Comparison of ENCODE assay signal across 1 cellular context in the genomic region with DNA sequence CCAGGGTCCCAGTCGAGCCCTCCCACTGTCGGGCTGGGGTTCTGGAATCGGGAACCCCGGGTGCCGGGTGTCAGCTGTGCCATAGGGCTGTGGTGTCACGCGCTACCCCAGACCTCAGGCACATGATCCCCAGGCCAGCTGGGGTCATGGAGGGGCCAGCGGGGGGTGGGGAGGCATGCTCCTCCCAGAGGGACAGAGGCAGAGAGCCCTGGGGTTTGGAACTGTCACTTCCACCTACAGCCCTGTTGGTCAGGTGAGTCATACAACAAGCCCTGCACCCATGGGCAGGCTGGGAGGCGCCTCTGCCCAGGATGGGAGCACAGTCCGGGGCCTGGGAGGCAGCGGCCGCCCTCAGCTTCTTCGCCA.
TF ChIP-seq lines count a peak whose summit lies in the region.

No MANE protein-coding gene starts in this region.

TF ChIP-seq in H1, 55 proteins besides CTCF, POLR2A, EP300 and RAD21 (continued from another document):
- TF ChIP-seq SIX5 (IDR thresholded peaks at IDR 0.05; ENCODE audit: low read depth, low read length) = no peak
- no peak for TF ChIP-seq TAF7 (optimal IDR thresholded peaks at IDR 0.05; ENCODE audit: borderline replicate concordance, low read depth, low read length)
- TF ChIP-seq KDM5A (IDR thresholded peaks at IDR 0.05; ENCODE audit: low read length) = no peak
- TF ChIP-seq YY1 (IDR thresholded peaks at IDR 0.05; ENCODE audit: low read depth, low read length) = no peak
- no peak for TF ChIP-seq EZH2 (IDR thresholded peaks at IDR 0.05; ENCODE audit: low read depth, low read length, severe bottlenecking)
- TF ChIP-seq RBBP5 (IDR thresholded peaks at IDR 0.05; ENCODE audit: borderline replicate concordance, low read depth, low read length) = no peak
- TF ChIP-seq, protein P1, sequence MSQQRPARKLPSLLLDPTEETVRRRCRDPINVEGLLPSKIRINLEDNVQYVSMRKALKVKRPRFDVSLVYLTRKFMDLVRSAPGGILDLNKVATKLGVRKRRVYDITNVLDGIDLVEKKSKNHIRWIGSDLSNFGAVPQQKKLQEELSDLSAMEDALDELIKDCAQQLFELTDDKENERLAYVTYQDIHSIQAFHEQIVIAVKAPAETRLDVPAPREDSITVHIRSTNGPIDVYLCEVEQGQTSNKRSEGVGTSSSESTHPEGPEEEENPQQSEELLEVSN (IDR thresholded peaks at IDR 0.05) = no peak
- TF ChIP-seq ASH2L (IDR thresholded peaks at IDR 0.05; ENCODE audit: low read length) = no peak
- TF ChIP-seq SP2 (IDR thresholded peaks at IDR 0.05; ENCODE audit: low read length) = no peak
- TF ChIP-seq SIN3A (conservative IDR thresholded peaks at IDR 0.05 in 1 of 2, IDR thresholded peaks at IDR 0.05 in 1 of 2; ENCODE audit: low read depth in 1 of 2, low read length in 2 of 2) = no peak
- no peak for TF ChIP-seq HDAC6 (IDR thresholded peaks at IDR 0.05; ENCODE audit: low read depth, low read length)
- TF ChIP-seq PHF8 (conservative IDR thresholded peaks at IDR 0.05; ENCODE audit: low read depth, low read length) = no peak
- no peak for TF ChIP-seq BCL11A (IDR thresholded peaks at IDR 0.05; ENCODE audit: low read depth in 2 of 2, low read length in 2 of 2)
TF ChIP-seq in H1: peak in this region for 0.
